Comparison of ENCODE assay signal across 10 cellular contexts in genomic region chr18:47204908-47205522, GRCh38. TPM values are rescaled to one million over a fixed set of nuclear protein-coding genes. Genes with fewer than 3 reads are reported as not detected.
DNase-seq lines count a peak whose midpoint lies in the region; ATAC-seq, FAIRE-seq and TF ChIP-seq lines count a peak whose summit lies in the region.
"Had no signal": no experiment of that assay in that cellular context is flagged by ENCODE, and none has a peak within 500 bp of the region (broad histone marks: within the 10 kb centered on the region; RNA-seq: fewer than 3 reads in every experiment).

No MANE protein-coding gene starts in this region.

- H3K36me3 ChIP-seq in DND-41 (ENCODE audit: insufficient read depth, low read length) (no peaks in the 10 kb centered on the region), kidney (ENCODE audit: control insufficient read depth in 1 of 2, insufficient read depth in 2 of 2, low read length in 2 of 2) (no peaks in the 10 kb centered on the region)

- H3K27ac Mint-ChIP-seq in brain = no peak overlapping the region
- H3K27ac Mint-ChIP-seq: T-helper 1 cell treated with Interleukin-12 subunit alpha and Interleukin-12 subunit beta and Interleukin-4 antibody, amounts not matched to agents 30 μg/mL and 1 μg/mL, for 36 hours had no signal

- no peak overlapping the region for H3K4me3 Mint-ChIP-seq in brain
- H3K4me3 Mint-ChIP-seq: T-helper 1 cell treated with Interleukin-12 subunit alpha and Interleukin-12 subunit beta and Interleukin-4 antibody, amounts not matched to agents 30 μg/mL and 1 μg/mL, for 36 hours had no signal

- TF ChIP-seq CTCF in DND-41 (IDR thresholded peaks at IDR 0.05; ENCODE audit: borderline replicate concordance, extremely low read depth, low read length, poor library complexity, severe bottlenecking) (peak; percentile 70), brain (conservative IDR thresholded peaks at IDR 0.05) (peak; percentile 69 to 73), kidney (IDR thresholded peaks at IDR 0.05; ENCODE audit: borderline replicate concordance, extremely low read depth, insufficient read depth) (peak; percentile 75)

- H4K20me1 ChIP-seq in DND-41 (ENCODE audit: insufficient read depth, low read length) = no peaks in the 10 kb centered on the region

- DNase-seq in DND-41 = peak; percentile 30
- peak; percentile 5 for DNase-seq in HTR-8/SVneo (ENCODE audit: insufficient read length, low spot score)
- peak; percentile 37 to 51 for DNase-seq in SHP77 (lab: John Stamatoyannopoulos, UW)
- DNase-seq in kidney = no peak
- DNase-seq in stimulated activated CD8-positive, alpha-beta memory T cell treated with anti-CD3 and anti-CD28 coated beads, Interleukin-7, amount 100 ng/mL, for 24 hours (ENCODE audit: low read depth) = peak; percentile 1
- no peak for DNase-seq in mucosa of gallbladder (ENCODE audit: low spot score)
- no peak for DNase-seq in cortex of kidney (lab: John Stamatoyannopoulos, UW)

- 0 out of 3 replicates have a peak, but pooled peaks have one; percentile 54 for ATAC-seq in DND-41 (ENCODE audit: insufficient read depth, low read depth)

- FAIRE-seq in HTR-8/SVneo (lab: Jason Lieb, UNC) (no peak), kidney (lab: Jason Lieb, UNC) (no peak)

- H2AFZ ChIP-seq in DND-41 (ENCODE audit: low read depth, low read length) = no peak overlapping the region

- no peak overlapping the region for H3K4me2 ChIP-seq in DND-41 (ENCODE audit: insufficient read depth, low read length)

- H3K4me1 ChIP-seq in DND-41 (ENCODE audit: insufficient read depth, low read length) (no peaks in the 10 kb centered on the region), kidney (ENCODE audit: control insufficient read depth in 1 of 2, insufficient read depth in 1 of 2, low read depth in 1 of 2, low read length in 2 of 2) (no peaks in the 10 kb centered on the region)

- H3K9me3 ChIP-seq in DND-41 (ENCODE audit: insufficient read depth, low read length, severe bottlenecking) (no peaks in the 10 kb centered on the region), kidney (ENCODE audit: control insufficient read depth in 1 of 2, low read length in 2 of 2) (no peaks in the 10 kb centered on the region)

- peaks cover 43% of the 10 kb centered on the region for H3K27me3 ChIP-seq in DND-41 (ENCODE audit: insufficient read depth, low read length, poor library complexity)

- no peaks in the 10 kb centered on the region for H3K36me3 Mint-ChIP-seq in brain

- H3K27ac ChIP-seq in DND-41 (ENCODE audit: low read length) (no peak overlapping the region), kidney (ENCODE audit: low read depth in 2 of 2, low read length in 2 of 2) (no peak overlapping the region)

- H3K27me3 Mint-ChIP-seq in brain = peaks cover 25% of the 10 kb centered on the region

- no peaks in the 10 kb centered on the region for H3K79me2 ChIP-seq in DND-41 (ENCODE audit: insufficient read depth, low read length)

- H3K4me3 ChIP-seq in DND-41 (ENCODE audit: low read depth in 1 of 2, low read length in 2 of 2) (no peak overlapping the region), kidney (ENCODE audit: low read length in 2 of 2) (no peak overlapping the region)

- H3K4me1 Mint-ChIP-seq in brain = peaks cover 9% of the 10 kb centered on the region

- H3K9ac ChIP-seq in DND-41 (ENCODE audit: low read depth, low read length) (no peak overlapping the region), kidney (ENCODE audit: low read length in 2 of 2) (no peak overlapping the region)

- H3K9me3 Mint-ChIP-seq in brain = no peaks in the 10 kb centered on the region
- H3K9me3 Mint-ChIP-seq: T-helper 1 cell treated with Interleukin-12 subunit alpha and Interleukin-12 subunit beta and Interleukin-4 antibody, amounts not matched to agents 30 μg/mL and 1 μg/mL, for 36 hours had no signal

- intact Hi-C loops in kidney (cut with DNase I) = loop anchor here (10.0 kb wide), 1 partner anchor 100 kb away; no protein-coding TSS in a partner anchor

RNA-seq across cellular contexts. Expression of gene IER3IP1, which starts 28.9 kb away (rescaled TPM):
- polyA plus RNA-seq in brain (ENCODE audit: insufficient read depth, low read depth, low replicate concordance) = 9.6 TPM
- 14.4 TPM for total RNA-seq in kidney
- 31.9 TPM for polyA plus RNA-seq in kidney (ENCODE audit: insufficient read depth, low read depth, low replicate concordance)
- 11.3 TPM for total RNA-seq in mucosa of gallbladder

RNA-seq across cellular contexts. Expression of gene SKOR2, which starts 46.4 kb away (rescaled TPM):
- polyA plus RNA-seq in brain (ENCODE audit: insufficient read depth, low read depth, low replicate concordance) (not detected), kidney (ENCODE audit: insufficient read depth, low read depth, low replicate concordance) (not detected)
- total RNA-seq in kidney (not detected), mucosa of gallbladder (not detected)
- total RNA-seq: skeletal muscle tissue had no signal

RNA-seq across cellular contexts. Expression of gene HDHD2, which starts 54.7 kb away (rescaled TPM):
- polyA plus RNA-seq in brain (ENCODE audit: insufficient read depth, low read depth, low replicate concordance) (40.2 TPM), kidney (ENCODE audit: insufficient read depth, low read depth, low replicate concordance) (46.2 TPM)
- total RNA-seq in kidney (41.0 TPM), mucosa of gallbladder (36.9 TPM)

Comparison
In these comparisons a context has a peak if more than half of its experiments do, and no peak if none do; other contexts are left out.
1. DNase-seq: peak in DND-41 (single experiment), HTR-8/SVneo (single experiment), SHP77 (2 of 2) and stimulated activated CD8-positive, alpha-beta memory T cell treated with anti-CD3 and anti-CD28 coated beads, Interleukin-7, amount 100 ng/mL, for 24 hours (single experiment); none in kidney (single experiment), mucosa of gallbladder (single experiment) and cortex of kidney (single experiment).
2. Peak in every context shown above with its lines, with median percentiles within 50 percentile points of each other: CTCF ChIP-seq.